In genomic region chr6:44002071-44002590, GRCh38 we compare ENCODE assay signal across 8 cellular contexts.
DNase-seq lines count a peak whose midpoint lies in the region; ATAC-seq, FAIRE-seq and TF ChIP-seq lines count a peak whose summit lies in the region.

No MANE protein-coding gene starts in this region.

- no peak for FAIRE-seq in D721Med (lab: Jason Lieb, UNC)

- peak overlapping the region; percentile 53; the same call in 1 of the 2 replicates for H3K4me2 ChIP-seq in KMS-11

- H3K36me3 Mint-ChIP-seq in naive thymus-derived CD8-positive, alpha-beta T cell, result no peaks in the 10 kb centered on the region

- H3K9ac ChIP-seq in KMS-11 (no peak overlapping the region), duodenal mucosa (ENCODE audit: low read depth in 1 of 2, low read length in 2 of 2) (peak overlapping the region; percentile 18 to 30)

- no peaks in the 10 kb centered on the region for H3K4me1 ChIP-seq in KMS-11 (ENCODE audit: low read depth, poor library complexity, severe bottlenecking)
- H3K4me1 ChIP-seq in duodenal mucosa (ENCODE audit: control insufficient read depth in 1 of 2, insufficient read depth in 2 of 2, low read length in 2 of 2), result peaks cover 15 to 16% of the 10 kb centered on the region in 2 donors
- H3K4me1 ChIP-seq in adrenal gland (replicated peaks in 1 of 2), result peaks cover 18 to 23% of the 10 kb centered on the region in 2 donors

- H3K79me2 ChIP-seq in KMS-11 (ENCODE audit: insufficient read depth, low read depth), result no peaks in the 10 kb centered on the region

- DNase-seq in D721Med (ENCODE audit: insufficient read length, low spot score) (peak; percentile 60), adrenal gland (no peak), Kasumi-1 (lab: John Stamatoyannopoulos, UW) (no peak), SKM-1 treated with dmso at 0.1 percent for 144 hours (lab: John Stamatoyannopoulos, UW; ENCODE audit: unreplicated experiment) (no peak)
- DNase-seq in naive thymus-derived CD8-positive, alpha-beta T cell, result peak in 1 of 10 donors; percentile 16

- H3K36me3 ChIP-seq in KMS-11 (ENCODE audit: insufficient read depth) (no peaks in the 10 kb centered on the region), duodenal mucosa (ENCODE audit: control insufficient read depth in 1 of 2, insufficient read depth in 2 of 2, low read length in 2 of 2) (no peaks in the 10 kb centered on the region), adrenal gland (replicated peaks in 1 of 2) (no peaks in the 10 kb centered on the region)

- H3K27me3 ChIP-seq in KMS-11 (ENCODE audit: insufficient read depth, low read depth) (no peaks in the 10 kb centered on the region; the same call in 1 of the 2 replicates), duodenal mucosa (ENCODE audit: control insufficient read depth in 1 of 2, insufficient read depth in 2 of 2, low read length in 2 of 2) (peaks cover 0 to 24% of the 10 kb centered on the region in 2 donors), adrenal gland (peaks cover 6% of the 10 kb centered on the region)

- POLR2A ChIA-PET in naive thymus-derived CD8-positive, alpha-beta T cell (lab: Charles Lee), result no interaction called here

- no peak for TF ChIP-seq POLR2A in adrenal gland (IDR thresholded peaks at IDR 0.05)

- intact Hi-C loops in adrenal gland (cut with DNase I), result no loop called here

- peak; percentile 61 to 63 for ATAC-seq in naive thymus-derived CD8-positive, alpha-beta T cell
- ATAC-seq in GM19023 (IDR thresholded peaks at IDR 0.05; ENCODE audit: unreplicated experiment), result no peak

- no peaks in the 10 kb centered on the region for H4K20me1 ChIP-seq in KMS-11 (ENCODE audit: insufficient read depth)

- peak overlapping the region; percentile 58 for H2AFZ ChIP-seq in KMS-11 (ENCODE audit: low read depth)

- no peak overlapping the region for H3K27ac Mint-ChIP-seq in naive thymus-derived CD8-positive, alpha-beta T cell

- H3K27ac ChIP-seq in KMS-11 (no peak overlapping the region), duodenal mucosa (ENCODE audit: low read depth, low read length) (no peak overlapping the region), adrenal gland (no peak overlapping the region)

- peak overlapping the region; percentile 52 to 82 (median 70) for H3K4me3 Mint-ChIP-seq in naive thymus-derived CD8-positive, alpha-beta T cell

- no peaks in the 10 kb centered on the region for H3K9me3 Mint-ChIP-seq in naive thymus-derived CD8-positive, alpha-beta T cell

- peaks cover 6 to 25% (median 12%) of the 10 kb centered on the region in 4 donors for H3K4me1 Mint-ChIP-seq in naive thymus-derived CD8-positive, alpha-beta T cell

- no peak overlapping the region for H3K4me3 ChIP-seq in KMS-11 (IDR thresholded peaks at IDR 0.05; ENCODE audit: insufficient read depth, low read depth, low read length)
- peak overlapping the region; percentile 35 to 51 for H3K4me3 ChIP-seq in duodenal mucosa (ENCODE audit: low read depth in 1 of 2, low read length in 2 of 2)
- H3K4me3 ChIP-seq in adrenal gland, result peak overlapping the region in 1 of 4 donors; percentile 18

- TF ChIP-seq CTCF in D721Med (IDR thresholded peaks at IDR 0.05; ENCODE audit: insufficient read depth, missing control alignments), result no peak
- TF ChIP-seq CTCF in KMS-11 (conservative IDR thresholded peaks at IDR 0.05; ENCODE audit: low read depth, low read length), result no peak
- no peak for TF ChIP-seq CTCF in adrenal gland (IDR thresholded peaks at IDR 0.05)

- peaks cover 16 to 57% (median 24%) of the 10 kb centered on the region in 5 donors for H3K27me3 Mint-ChIP-seq in naive thymus-derived CD8-positive, alpha-beta T cell

- H3K9me3 ChIP-seq in duodenal mucosa (ENCODE audit: control insufficient read depth in 1 of 2, low read length in 2 of 2) (no peaks in the 10 kb centered on the region), adrenal gland (replicated peaks in 1 of 3) (no peaks in the 10 kb centered on the region)

- WGBS in adrenal gland, 4 donors, result 16 to 27% (median 21%) methylated on average over 14 to 37 of the region's 37 CpGs
